Comparison of ENCODE assay signal across 16 cellular contexts in genomic region chr7:18900801-18901200, GRCh38.
"Had no signal": no experiment of that assay in that cellular context is flagged by ENCODE, and none has a peak within 500 bp of the region (broad histone marks: within the 10 kb centered on the region; RNA-seq: fewer than 3 reads in every experiment).

No MANE protein-coding gene starts in this region.

- DNase-seq: activated CD4-positive, alpha-beta memory T cell treated with anti-CD3 and anti-CD28 coated beads, Interleukin-2, amount 10 ng/mL, durations not matched to agents 7 days and 5 days; activated CD4-positive, alpha-beta T cell treated with anti-CD3 and anti-CD28 coated beads for 36 hours; activated CD8-positive, alpha-beta memory T cell treated with anti-CD3 and anti-CD28 coated beads, Interleukin-2, amount 10 ng/mL, durations not matched to agents 7 days and 5 days; activated naive CD4-positive, alpha-beta T cell; activated naive CD8-positive, alpha-beta T cell treated with anti-CD3 and anti-CD28 coated beads for 36 hours; naive thymus-derived CD8-positive, alpha-beta T cell; ovary; psoas muscle; right lobe of liver; spleen; stimulated activated naive CD8-positive, alpha-beta T cell treated with anti-CD3 and anti-CD28 coated beads, Interleukin-15, Interleukin-2, amounts not matched to agents 100 U/mL and 50 U/mL, for 24 hours; trophoblast cell had no signal

- H3K4me3 ChIP-seq: coronary artery, hepatocyte, ovary, psoas muscle, right lobe of liver, spleen, vagina had no signal

- H3K36me3 ChIP-seq: ovary, right lobe of liver, spleen, vagina had no signal

- H3K27me3 ChIP-seq: hepatocyte, ovary, right lobe of liver, spleen, vagina had no signal

- H3K9me3 ChIP-seq: ovary, psoas muscle, right lobe of liver, spleen, vagina had no signal

- ATAC-seq: activated CD4-positive, alpha-beta T cell treated with anti-CD3 and anti-CD28 coated beads for 36 hours; activated CD8-positive, alpha-beta memory T cell treated with anti-CD3 and anti-CD28 coated beads, Interleukin-2, amount 10 ng/mL, durations not matched to agents 7 days and 5 days; naive thymus-derived CD8-positive, alpha-beta T cell; psoas muscle; right lobe of liver; stimulated activated naive CD8-positive, alpha-beta T cell treated with anti-CD3 and anti-CD28 coated beads, Interleukin-15, Interleukin-2, amounts not matched to agents 100 U/mL and 50 U/mL, for 24 hours; WTC11 had no signal

- H3K27ac ChIP-seq: coronary artery, hepatocyte, ovary, psoas muscle, right lobe of liver, spleen, vagina had no signal
